9 cellular contexts compared by ENCODE assay signal in the genomic region with DNA sequence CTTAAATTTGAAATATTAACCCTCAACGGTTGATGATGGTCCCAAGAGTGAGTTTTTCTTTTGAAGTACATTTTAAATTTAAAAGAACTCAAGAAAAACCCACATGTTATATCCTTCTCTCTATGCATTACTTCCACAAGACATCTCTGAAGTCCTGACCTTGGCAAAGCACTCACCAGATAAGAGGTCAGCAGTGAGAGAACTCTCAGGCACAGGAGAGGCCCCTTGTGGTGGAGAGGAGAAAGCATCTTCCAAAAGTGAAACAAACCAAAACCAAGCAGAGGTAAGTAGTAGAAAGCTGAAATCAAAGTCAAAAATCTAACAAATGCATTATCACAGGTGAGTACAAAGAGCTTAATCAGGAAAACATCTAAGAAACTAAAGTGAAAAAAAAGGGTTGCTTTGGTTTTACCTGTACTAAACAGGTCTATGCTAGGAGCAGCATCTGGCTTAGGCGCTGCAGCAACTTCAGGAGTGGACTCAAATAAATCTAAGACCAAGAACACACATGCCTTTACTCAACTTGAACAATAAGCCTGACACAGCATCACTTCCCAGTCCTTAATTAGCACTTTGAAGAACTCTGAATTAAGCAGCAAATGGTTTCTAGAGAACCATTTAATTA.
DNase-seq lines count a peak whose midpoint lies in the region; ATAC-seq, FAIRE-seq and TF ChIP-seq lines count a peak whose summit lies in the region.
"Had no signal": no experiment of that assay in that cellular context is flagged by ENCODE, and none has a peak within 500 bp of the region (broad histone marks: within the 10 kb centered on the region; RNA-seq: fewer than 3 reads in every experiment).

No MANE protein-coding gene starts in this region.

- H3K4me3 ChIP-seq in upper lobe of left lung = no peak overlapping the region

- no peaks in the 10 kb centered on the region for H3K4me1 ChIP-seq in upper lobe of left lung

- no peaks in the 10 kb centered on the region for H3K9me3 ChIP-seq in upper lobe of left lung

- TF ChIP-seq CTCF in D721Med (IDR thresholded peaks at IDR 0.05; ENCODE audit: insufficient read depth, missing control alignments) (peak; percentile 19), upper lobe of left lung (IDR thresholded peaks at IDR 0.05) (peak in 3 of 6 experiments; percentile 7 to 22 (median 14))

- H3K27ac ChIP-seq in upper lobe of left lung = no peak overlapping the region

- FAIRE-seq in D721Med (lab: Jason Lieb, UNC) (no peak), RCC 7860 (lab: Jason Lieb, UNC) (no peak)
- FAIRE-seq: TTC549 had no signal

- H3K36me3 ChIP-seq in upper lobe of left lung = no peaks in the 10 kb centered on the region

- WGBS in upper lobe of left lung, 2 donors = 82 to 90% methylated on average over 2 of the region's 2 CpGs

- TF ChIP-seq EP300 in upper lobe of left lung (IDR thresholded peaks at IDR 0.05) = no peak

- TF ChIP-seq POLR2A in upper lobe of left lung (IDR thresholded peaks at IDR 0.05) = no peak

- no peaks in the 10 kb centered on the region for H3K27me3 ChIP-seq in upper lobe of left lung

- DNase-seq in D721Med (ENCODE audit: insufficient read length, low spot score) (no peak), RCC 7860 (ENCODE audit: low spot score) (peak; percentile 6), iris pigment epithelial cell (ENCODE audit: low read depth) (peak; percentile 48), NCI-H2196 (lab: John Stamatoyannopoulos, UW; ENCODE audit: unreplicated experiment) (no peak), upper lobe of left lung (no peak)
- DNase-seq in stimulated activated CD4-positive, alpha-beta T cell treated with anti-CD3 and anti-CD28 coated beads, Interleukin-12 subunit alpha, Interleukin-12 subunit beta, amount 100 ng/mL, for 4 hours = no peak

- ATAC-seq in GM19438 (IDR thresholded peaks at IDR 0.05; ENCODE audit: low read depth, unreplicated experiment) (peak; percentile 97), HG03175 (IDR thresholded peaks at IDR 0.05; ENCODE audit: unreplicated experiment) (peak; percentile 92), upper lobe of left lung (ENCODE audit: low FRiP score in 2 of 2) (no peak)

Comparison
In these comparisons a context has a peak if more than half of its experiments do, and no peak if none do; other contexts are left out.
1. DNase-seq: peak in RCC 7860 (single experiment) and iris pigment epithelial cell (single experiment); none in D721Med (single experiment), NCI-H2196 (single experiment), upper lobe of left lung (0 of 2) and stimulated activated CD4-positive, alpha-beta T cell treated with anti-CD3 and anti-CD28 coated beads, Interleukin-12 subunit alpha, Interleukin-12 subunit beta, amount 100 ng/mL, for 4 hours (single experiment).
2. ATAC-seq: peak in GM19438 (single experiment) and HG03175 (single experiment); none in upper lobe of left lung (0 of 2).